Comparison of ENCODE assay signal across 8 cellular contexts in genomic region chr11:118939948-118940598, GRCh38. TPM values are rescaled to one million over a fixed set of nuclear protein-coding genes. Genes with fewer than 3 reads are reported as not detected.
DNase-seq lines count a peak whose midpoint lies in the region; ATAC-seq lines count a peak whose summit lies in the region.

No MANE protein-coding gene starts in this region.

- H3K9me3 Mint-ChIP-seq in activated CD4-positive, alpha-beta T cell treated with anti-CD3 and anti-CD28 coated beads for 36 hours (ENCODE audit: low read depth), result no peaks in the 10 kb centered on the region
- H3K9me3 Mint-ChIP-seq in activated CD4-positive, alpha-beta memory T cell treated with anti-CD3 and anti-CD28 coated beads, Interleukin-2, amount 10 ng/mL, durations not matched to agents 7 days and 5 days, result no peaks in the 10 kb centered on the region

- no peaks in the 10 kb centered on the region for H3K9me3 ChIP-seq in iPS-15b (ENCODE audit: control insufficient read depth, insufficient read depth, low read length)

- peak overlapping the region; percentile 16 for H3K9ac ChIP-seq in iPS-15b (ENCODE audit: low read depth, low read length)

- peaks cover 39% of the 10 kb centered on the region for H3K4me1 Mint-ChIP-seq in activated CD4-positive, alpha-beta T cell treated with anti-CD3 and anti-CD28 coated beads for 36 hours
- peaks cover 36% of the 10 kb centered on the region for H3K4me1 Mint-ChIP-seq in activated CD4-positive, alpha-beta memory T cell treated with anti-CD3 and anti-CD28 coated beads, Interleukin-2, amount 10 ng/mL, durations not matched to agents 7 days and 5 days

- H3K36me3 ChIP-seq in iPS-15b (ENCODE audit: control insufficient read depth, insufficient read depth, low read length), result no peaks in the 10 kb centered on the region

- intact Hi-C loops in activated CD4-positive, alpha-beta T cell treated with anti-CD3 and anti-CD28 coated beads for 36 hours (cut with DNase I, micrococcal nuclease), result loop anchor here in 1 of 2 experiments (1.0 kb wide), 1 partner anchor 10 kb away; no protein-coding TSS in a partner anchor
- intact Hi-C loops in posterior vena cava (cut with DNase I), result loop anchor here in 1 of 2 donors (10.0 kb wide), 1 partner anchor 245 kb away; no protein-coding TSS in a partner anchor

- no peaks in the 10 kb centered on the region for H3K27me3 Mint-ChIP-seq in activated CD4-positive, alpha-beta T cell treated with anti-CD3 and anti-CD28 coated beads for 36 hours
- peaks cover 14% of the 10 kb centered on the region for H3K27me3 Mint-ChIP-seq in activated CD4-positive, alpha-beta memory T cell treated with anti-CD3 and anti-CD28 coated beads, Interleukin-2, amount 10 ng/mL, durations not matched to agents 7 days and 5 days

- H3K27me3 ChIP-seq in iPS-15b (ENCODE audit: control insufficient read depth, insufficient read depth, low read length), result peaks cover 3% of the 10 kb centered on the region

- peak; percentile 94 for ATAC-seq in activated CD4-positive, alpha-beta T cell treated with anti-CD3 and anti-CD28 coated beads for 36 hours
- no peak for ATAC-seq in GM21576 (IDR thresholded peaks at IDR 0.05; ENCODE audit: unreplicated experiment)

- no peak overlapping the region for H3K27ac ChIP-seq in caudate nucleus (ENCODE audit: low read depth, low read length)

- peak overlapping the region; percentile 51 for H3K4me3 Mint-ChIP-seq in activated CD4-positive, alpha-beta T cell treated with anti-CD3 and anti-CD28 coated beads for 36 hours
- no peak overlapping the region for H3K4me3 Mint-ChIP-seq in activated CD4-positive, alpha-beta memory T cell treated with anti-CD3 and anti-CD28 coated beads, Interleukin-2, amount 10 ng/mL, durations not matched to agents 7 days and 5 days

- H3K36me3 Mint-ChIP-seq in activated CD4-positive, alpha-beta T cell treated with anti-CD3 and anti-CD28 coated beads for 36 hours (ENCODE audit: low read depth), result no peaks in the 10 kb centered on the region
- no peaks in the 10 kb centered on the region for H3K36me3 Mint-ChIP-seq in activated CD4-positive, alpha-beta memory T cell treated with anti-CD3 and anti-CD28 coated beads, Interleukin-2, amount 10 ng/mL, durations not matched to agents 7 days and 5 days (ENCODE audit: low read depth)

- POLR2A ChIA-PET in activated CD4-positive, alpha-beta T cell treated with anti-CD3 and anti-CD28 coated beads for 36 hours (lab: Charles Lee), result interaction anchor here (0.7 to 1.2 kb wide), 3 partner anchors 28 to 150 kb away, joined by 3 to 4 read pairs (median 4); no protein-coding TSS in a partner anchor
- POLR2A ChIA-PET in activated CD4-positive, alpha-beta memory T cell treated with anti-CD3 and anti-CD28 coated beads, Interleukin-2, amount 10 ng/mL, durations not matched to agents 7 days and 5 days (lab: Charles Lee), result interaction anchor here (1.2 to 2.5 kb wide), 5 partner anchors 10 to 58 kb away, joined by 3 to 15 read pairs (median 4); partner anchors contain the start of genes BCL9L and CENATAC

- DNase-seq in activated CD4-positive, alpha-beta T cell treated with anti-CD3 and anti-CD28 coated beads for 36 hours, result peak; percentile 82
- DNase-seq in activated CD4-positive, alpha-beta T cell treated with anti-CD3 and anti-CD28 coated beads, Interleukin-2, amount 50 U/mL, for 4 hours, result no peak
- DNase-seq in activated CD4-positive, alpha-beta memory T cell treated with anti-CD3 and anti-CD28 coated beads, Interleukin-2, amount 10 ng/mL, durations not matched to agents 7 days and 5 days, result peak; percentile 61
- DNase-seq in stimulated activated naive CD4-positive, alpha-beta T cell treated with Interleukin-2 at 50 U/mL for 16 hours (lab: John Stamatoyannopoulos, UW), result peak; percentile 45
- DNase-seq in caudate nucleus (lab: John Stamatoyannopoulos, UW) (no peak), posterior vena cava (ENCODE audit: low spot score) (no peak)

- peaks cover 12% of the 10 kb centered on the region for H3K4me1 ChIP-seq in iPS-15b (ENCODE audit: control insufficient read depth, insufficient read depth, low read length)

- peak overlapping the region; percentile 8 for H3K4me3 ChIP-seq in iPS-15b (ENCODE audit: low read depth, low read length)

- H3K27ac Mint-ChIP-seq in activated CD4-positive, alpha-beta T cell treated with anti-CD3 and anti-CD28 coated beads for 36 hours, result peak overlapping the region; percentile 80
- no peak overlapping the region for H3K27ac Mint-ChIP-seq in activated CD4-positive, alpha-beta memory T cell treated with anti-CD3 and anti-CD28 coated beads, Interleukin-2, amount 10 ng/mL, durations not matched to agents 7 days and 5 days

- CTCF ChIA-PET in activated CD4-positive, alpha-beta T cell treated with anti-CD3 and anti-CD28 coated beads for 36 hours (lab: Charles Lee), result interaction anchor here (0.5 to 2.6 kb wide), 7 partner anchors 9 to 250 kb away, joined by 3 to 24 read pairs (median 3); partner anchors contain the start of gene FOXR1
- CTCF ChIA-PET in activated CD4-positive, alpha-beta memory T cell treated with anti-CD3 and anti-CD28 coated beads, Interleukin-2, amount 10 ng/mL, durations not matched to agents 7 days and 5 days (lab: Charles Lee), result interaction anchor here (0.9 to 1.7 kb wide), 5 partner anchors 9 to 250 kb away, joined by 3 to 21 read pairs (median 3); no protein-coding TSS in a partner anchor

RNA-seq across cellular contexts. Expression of gene BCL9L, which starts 14.3 kb away (rescaled TPM):
- 10 to 100 TPM; 34.5 to 58.5 TPM for total RNA-seq in activated CD4-positive, alpha-beta T cell treated with anti-CD3 and anti-CD28 coated beads for 36 hours
- total RNA-seq in activated CD4-positive, alpha-beta memory T cell treated with anti-CD3 and anti-CD28 coated beads, Interleukin-2, amount 10 ng/mL, durations not matched to agents 7 days and 5 days, result 10 to 100 TPM; 56.8 to 62.5 TPM
- 10 to 100 TPM; 89.2 to 89.5 TPM for total RNA-seq in posterior vena cava

RNA-seq across cellular contexts. Expression of gene UPK2, which starts 16.0 kb away (rescaled TPM):
- total RNA-seq in activated CD4-positive, alpha-beta T cell treated with anti-CD3 and anti-CD28 coated beads for 36 hours, result under 1 TPM; 0.19 to 0.32 TPM
- not detected for total RNA-seq in activated CD4-positive, alpha-beta memory T cell treated with anti-CD3 and anti-CD28 coated beads, Interleukin-2, amount 10 ng/mL, durations not matched to agents 7 days and 5 days
- total RNA-seq in posterior vena cava, result not detected

RNA-seq across cellular contexts. Expression of gene FOXR1, which starts 31.5 kb away (rescaled TPM):
- total RNA-seq in activated CD4-positive, alpha-beta T cell treated with anti-CD3 and anti-CD28 coated beads for 36 hours, result not detected
- not detected for total RNA-seq in activated CD4-positive, alpha-beta memory T cell treated with anti-CD3 and anti-CD28 coated beads, Interleukin-2, amount 10 ng/mL, durations not matched to agents 7 days and 5 days
- not detected for total RNA-seq in posterior vena cava

RNA-seq across cellular contexts. Expression of gene CXCR5, which starts 56.4 kb away (rescaled TPM):
- total RNA-seq in activated CD4-positive, alpha-beta T cell treated with anti-CD3 and anti-CD28 coated beads for 36 hours, result 10 to 100 TPM; 18.9 to 21.3 TPM
- total RNA-seq in activated CD4-positive, alpha-beta memory T cell treated with anti-CD3 and anti-CD28 coated beads, Interleukin-2, amount 10 ng/mL, durations not matched to agents 7 days and 5 days, result under 1 TPM; 0.83 to 0.86 TPM
- under 1 TPM in 1 of 2 donors, not detected in 1; 0.10 TPM for total RNA-seq in posterior vena cava

RNA-seq across cellular contexts. Expression of gene CENATAC, which starts 57.9 kb away (rescaled TPM):
- total RNA-seq in activated CD4-positive, alpha-beta T cell treated with anti-CD3 and anti-CD28 coated beads for 36 hours, result 10 to 100 TPM; 23.7 to 26.2 TPM
- total RNA-seq in activated CD4-positive, alpha-beta memory T cell treated with anti-CD3 and anti-CD28 coated beads, Interleukin-2, amount 10 ng/mL, durations not matched to agents 7 days and 5 days, result 10 to 100 TPM; 34.6 to 35.0 TPM
- total RNA-seq in posterior vena cava, result 10 to 100 TPM; 27.8 TPM

Comparison
In these comparisons a context has a peak if more than half of its experiments do, and no peak if none do; other contexts are left out.
1. DNase-seq: peak in activated CD4-positive, alpha-beta T cell treated with anti-CD3 and anti-CD28 coated beads for 36 hours (single experiment), activated CD4-positive, alpha-beta memory T cell treated with anti-CD3 and anti-CD28 coated beads, Interleukin-2, amount 10 ng/mL, durations not matched to agents 7 days and 5 days (single experiment) and stimulated activated naive CD4-positive, alpha-beta T cell treated with Interleukin-2 at 50 U/mL for 16 hours (single experiment); none in activated CD4-positive, alpha-beta T cell treated with anti-CD3 and anti-CD28 coated beads, Interleukin-2, amount 50 U/mL, for 4 hours (0 of 2), caudate nucleus (0 of 61) and posterior vena cava (single experiment).